ENCODE assay signal across 10 cellular contexts in genomic region chr16:13436641-13437423, GRCh38.
A peak's percentile ranks its signal among the peaks of the same experiment; 100 is the strongest.
DNase-seq lines count a peak whose midpoint lies in the region; ATAC-seq and TF ChIP-seq lines count a peak whose summit lies in the region.
"Had no signal": no experiment of that assay in that cellular context is flagged by ENCODE, and none has a peak within 500 bp of the region (broad histone marks: within the 10 kb centered on the region; RNA-seq: fewer than 3 reads in every experiment).

No MANE protein-coding gene starts in this region.

- ATAC-seq in GM18520 (IDR thresholded peaks at IDR 0.05; ENCODE audit: unreplicated experiment), result peak; percentile 51
- ATAC-seq in GM21737 (IDR thresholded peaks at IDR 0.05; ENCODE audit: unreplicated experiment), result peak; percentile 67
- no peak for ATAC-seq in Right ventricle myocardium inferior

- no peaks in the 10 kb centered on the region for H3K79me2 ChIP-seq in osteoblast (ENCODE audit: insufficient read depth, low read length)

- H3K27me3 ChIP-seq in osteoblast (ENCODE audit: insufficient read depth, low read length), result no peaks in the 10 kb centered on the region
- H3K27me3 ChIP-seq: neutrophil had no signal

- peak; percentile 30 to 39 for DNase-seq in Kasumi-1 (lab: John Stamatoyannopoulos, UW)
- DNase-seq in myocyte (ENCODE audit: low read depth), result peak; percentile 47
- DNase-seq in MV-4-11 (lab: John Stamatoyannopoulos, UW), result no peak
- no peak for DNase-seq in osteoblast (ENCODE audit: insufficient read length, low spot score, missing footprints)
- DNase-seq in Right ventricle myocardium inferior (ENCODE audit: missing footprints), result no peak
- DNase-seq in NCI-H1436 (lab: John Stamatoyannopoulos, UW), result no peak
- DNase-seq: NCI-H510A had no signal

- H3K4me2 ChIP-seq in osteoblast (ENCODE audit: insufficient read depth, low read length), result no peak overlapping the region

- H3K4me1 ChIP-seq in osteoblast (ENCODE audit: insufficient read depth, low read length), result peaks cover 9% of the 10 kb centered on the region

- no peak overlapping the region for H3K4me3 ChIP-seq in osteoblast (ENCODE audit: insufficient read depth, low read length)

- H2AFZ ChIP-seq in osteoblast (ENCODE audit: low read length), result no peak overlapping the region

- TF ChIP-seq CTCF in osteoblast (IDR thresholded peaks at IDR 0.05; ENCODE audit: extremely low read depth, low read depth, low read length), result no peak

- H4K20me1 ChIP-seq in osteoblast (ENCODE audit: insufficient read depth, low read length), result no peaks in the 10 kb centered on the region

- no peaks in the 10 kb centered on the region for H3K36me3 ChIP-seq in osteoblast (ENCODE audit: insufficient read depth, low read length)
- H3K36me3 ChIP-seq: neutrophil had no signal

- H3K27ac ChIP-seq in osteoblast (ENCODE audit: low read depth, low read length), result no peak overlapping the region
- H3K27ac ChIP-seq: neutrophil had no signal

- no peaks in the 10 kb centered on the region for H3K9me3 ChIP-seq in osteoblast (ENCODE audit: low read depth, low read length)
- H3K9me3 ChIP-seq: neutrophil had no signal

- intact Hi-C loops in Right ventricle myocardium inferior (cut with DNase I), result no loop called here

Comparison
In these comparisons a context has a peak if more than half of its experiments do, and no peak if none do; other contexts are left out.
1. DNase-seq: peak in Kasumi-1 (2 of 2) and myocyte (single experiment); none in MV-4-11 (single experiment), osteoblast (single experiment), Right ventricle myocardium inferior (single experiment) and NCI-H1436 (single experiment).